In genomic region chr19:11090264-11091032, GRCh38 we compare ENCODE assay signal across 8 cellular contexts. TPM values are rescaled to one million over a fixed set of nuclear protein-coding genes. Genes with fewer than 3 reads are reported as not detected.
A peak's percentile ranks its signal among the peaks of the same experiment; 100 is the strongest.
DNase-seq lines count a peak whose midpoint lies in the region; ATAC-seq and TF ChIP-seq lines count a peak whose summit lies in the region.

No MANE protein-coding gene starts in this region.

- no peak overlapping the region for H2AFZ ChIP-seq in hepatocyte

- H3K79me2 ChIP-seq in hepatocyte, result peaks cover 57% of the 10 kb centered on the region

- H3K4me2 ChIP-seq in hepatocyte, result peak overlapping the region; percentile 86

- H3K4me1 ChIP-seq in hepatocyte (ENCODE audit: insufficient read depth), result peaks cover 31% of the 10 kb centered on the region
- peaks cover 12% of the 10 kb centered on the region for H3K4me1 ChIP-seq in rectal smooth muscle tissue (ENCODE audit: control insufficient read depth, insufficient read depth, low read length)
- H3K4me1 ChIP-seq in vagina, result peaks cover 54% of the 10 kb centered on the region

- DNase-seq in NCI-H2029 (lab: John Stamatoyannopoulos, UW), result peak; percentile 95
- DNase-seq in T-helper 9 cell, result peak; percentile 96
- peak; percentile 90 for DNase-seq in astrocyte of the cerebellum (ENCODE audit: low read depth)
- DNase-seq in hepatocyte (ENCODE audit: low spot score), result peak; percentile 98
- peak in 1 of 2 donors; percentile 98 for DNase-seq in vagina (ENCODE audit: extremely low spot score in 2 of 2)

- in situ Hi-C loops in astrocyte of the cerebellum (cut with HindIII; ENCODE audit: low sequenced_read_pairs), result no loop called here

- no peaks in the 10 kb centered on the region for H3K9me2 ChIP-seq in hepatocyte (replicated peaks; ENCODE audit: insufficient read depth)

- no peaks in the 10 kb centered on the region for H3K9me3 ChIP-seq in hepatocyte (ENCODE audit: low read depth)
- H3K9me3 ChIP-seq in vagina, result no peaks in the 10 kb centered on the region

- TF ChIP-seq POLR2A in vagina (IDR thresholded peaks at IDR 0.05), result peak in 1 of 2 donors; percentile 96

- peak overlapping the region; percentile 96 for H3K9ac ChIP-seq in rectal smooth muscle tissue (ENCODE audit: low read length)

- H3K27me3 ChIP-seq in hepatocyte, result no peaks in the 10 kb centered on the region
- H3K27me3 ChIP-seq in rectal smooth muscle tissue (ENCODE audit: control insufficient read depth, insufficient read depth, low read length), result no peaks in the 10 kb centered on the region
- no peaks in the 10 kb centered on the region for H3K27me3 ChIP-seq in vagina

- peak; percentile 77 for ATAC-seq in GM18498 (IDR thresholded peaks at IDR 0.05; ENCODE audit: unreplicated experiment)
- peak; percentile 80 for ATAC-seq in HG02970 (IDR thresholded peaks at IDR 0.05; ENCODE audit: low FRiP score, unreplicated experiment)

- TF ChIP-seq CTCF in astrocyte of the cerebellum (IDR thresholded peaks at IDR 0.05; ENCODE audit: low read depth, low read length, missing control alignments) (no peak), hepatocyte (IDR thresholded peaks at IDR 0.05; ENCODE audit: poor library complexity) (no peak), vagina (IDR thresholded peaks at IDR 0.05) (no peak)

- H3K4me3 ChIP-seq in astrocyte of the cerebellum (ENCODE audit: low read depth, low read length), result peak overlapping the region; percentile 96
- peak overlapping the region; percentile 77 for H3K4me3 ChIP-seq in hepatocyte
- H3K4me3 ChIP-seq in rectal smooth muscle tissue (ENCODE audit: low read length), result peak overlapping the region; percentile 92
- H3K4me3 ChIP-seq in vagina, result peak overlapping the region; percentile 70 to 83

- intact Hi-C loops in vagina (cut with DNase I), result loop anchor here (5.0 kb wide), 1 partner anchor 47 kb away; no protein-coding TSS in a partner anchor

- H3K27ac ChIP-seq in hepatocyte, result peak overlapping the region; percentile 98
- peak overlapping the region; percentile 95 for H3K27ac ChIP-seq in rectal smooth muscle tissue (ENCODE audit: low read depth, low read length)
- peak overlapping the region; percentile 99 for H3K27ac ChIP-seq in vagina

- peaks cover 45% of the 10 kb centered on the region for H4K20me1 ChIP-seq in hepatocyte (ENCODE audit: insufficient read depth, poor library complexity, severe bottlenecking)

- WGBS in hepatocyte (ENCODE audit: low lambda C conversion rate, missing lambda C conversion rate), result under 1% methylated on average over 35 of the region's 66 CpGs

- H3K36me3 ChIP-seq in hepatocyte (replicated peaks; ENCODE audit: insufficient read depth, low read depth) (no peaks in the 10 kb centered on the region), rectal smooth muscle tissue (ENCODE audit: control insufficient read depth, insufficient read depth, low read length) (no peaks in the 10 kb centered on the region), vagina (no peaks in the 10 kb centered on the region)

RNA-seq across cellular contexts. Expression of gene LDLR, which starts 1.2 kb away (rescaled TPM):
- 110 and 126 TPM in 2 replicates for total RNA-seq in hepatocyte
- 116 and 123 TPM in 2 replicates for polyA plus RNA-seq in hepatocyte
- total RNA-seq in vagina, result 135 TPM
